ENCODE assay signal across 11 cellular contexts in genomic region chr14:66610154-66610563, GRCh38.
A peak's percentile ranks its signal among the peaks of the same experiment; 100 is the strongest.
DNase-seq lines count a peak whose midpoint lies in the region; ATAC-seq and TF ChIP-seq lines count a peak whose summit lies in the region.
"Had no signal": no experiment of that assay in that cellular context is flagged by ENCODE, and none has a peak within 500 bp of the region (broad histone marks: within the 10 kb centered on the region; RNA-seq: fewer than 3 reads in every experiment).

No MANE protein-coding gene starts in this region.

- no peak overlapping the region for H3K4me3 Mint-ChIP-seq in mesothelial cell of epicardium
- no peak overlapping the region for H3K4me3 Mint-ChIP-seq in stimulated activated naive CD8-positive, alpha-beta T cell treated with anti-CD3 and anti-CD28 coated beads, Interleukin-15, amount 100 ng/mL, for 72 hours
- H3K4me3 Mint-ChIP-seq: activated B cell treated with CpG ODN at 0.5 μM for 24 hours had no signal

- peak; percentile 25 for TF ChIP-seq CTCF in mesothelial cell of epicardium (IDR thresholded peaks at IDR 0.05; ENCODE audit: unreplicated experiment)

- peaks cover 16% of the 10 kb centered on the region for H3K36me3 Mint-ChIP-seq in mesothelial cell of epicardium

- DNase-seq in NCI-H2171 treated with DMSO at 0.1 percent for 48 hours (lab: John Stamatoyannopoulos, UW), result peak; percentile 21
- no peak for DNase-seq in NCI-H2171 (lab: John Stamatoyannopoulos, UW)
- DNase-seq in LHCN-M2 (ENCODE audit: low read depth), result peak; percentile 8
- DNase-seq in astrocyte of the hippocampus (ENCODE audit: low read depth, low spot score), result peak; percentile 8
- DNase-seq in mesothelial cell of epicardium (ENCODE audit: low spot score in 2 of 2, unreplicated experiment in 2 of 2), result no peak
- DNase-seq in stimulated activated naive CD8-positive, alpha-beta T cell treated with anti-CD3 and anti-CD28 coated beads, Interleukin-15, amount 100 ng/mL, for 72 hours, result no peak
- DNase-seq in NCI-H2081 treated with DMSO at 0.1 percent for 48 hours (lab: John Stamatoyannopoulos, UW), result no peak
- DNase-seq: activated B cell treated with CpG ODN at 0.5 μM for 24 hours, MG63 had no signal

- H3K4me1 Mint-ChIP-seq in mesothelial cell of epicardium, result no peaks in the 10 kb centered on the region
- H3K4me1 Mint-ChIP-seq in stimulated activated naive CD8-positive, alpha-beta T cell treated with anti-CD3 and anti-CD28 coated beads, Interleukin-15, amount 100 ng/mL, for 72 hours, result no peaks in the 10 kb centered on the region
- H3K4me1 Mint-ChIP-seq: activated B cell treated with CpG ODN at 0.5 μM for 24 hours had no signal

- no peak for ATAC-seq in stimulated activated naive CD8-positive, alpha-beta T cell treated with anti-CD3 and anti-CD28 coated beads, Interleukin-15, amount 100 ng/mL, for 72 hours
- ATAC-seq in GM18517 (IDR thresholded peaks at IDR 0.05; ENCODE audit: unreplicated experiment), result no peak

- H3K27me3 Mint-ChIP-seq in mesothelial cell of epicardium (ENCODE audit: low read depth), result no peaks in the 10 kb centered on the region
- H3K27me3 Mint-ChIP-seq in stimulated activated naive CD8-positive, alpha-beta T cell treated with anti-CD3 and anti-CD28 coated beads, Interleukin-15, amount 100 ng/mL, for 72 hours, result no peaks in the 10 kb centered on the region
- H3K27me3 Mint-ChIP-seq: activated B cell treated with CpG ODN at 0.5 μM for 24 hours; naive thymus-derived CD8-positive, alpha-beta T cell had no signal

- H3K27ac Mint-ChIP-seq in mesothelial cell of epicardium, result no peak overlapping the region
- peak overlapping the region in 1 of 2 donors; percentile 43 for H3K27ac Mint-ChIP-seq in stimulated activated naive CD8-positive, alpha-beta T cell treated with anti-CD3 and anti-CD28 coated beads, Interleukin-15, amount 100 ng/mL, for 72 hours
- H3K27ac Mint-ChIP-seq: activated B cell treated with CpG ODN at 0.5 μM for 24 hours had no signal

- peaks cover 49% of the 10 kb centered on the region for H3K9me3 Mint-ChIP-seq in mesothelial cell of epicardium
- H3K9me3 Mint-ChIP-seq in stimulated activated naive CD8-positive, alpha-beta T cell treated with anti-CD3 and anti-CD28 coated beads, Interleukin-15, amount 100 ng/mL, for 72 hours, result peaks cover 29 to 36% of the 10 kb centered on the region in 2 donors

Comparison
In these comparisons a context has a peak if more than half of its experiments do, and no peak if none do; other contexts are left out.
1. DNase-seq: peak in NCI-H2171 treated with DMSO at 0.1 percent for 48 hours (single experiment), LHCN-M2 (single experiment) and astrocyte of the hippocampus (single experiment); none in NCI-H2171 (single experiment), mesothelial cell of epicardium (0 of 2), stimulated activated naive CD8-positive, alpha-beta T cell treated with anti-CD3 and anti-CD28 coated beads, Interleukin-15, amount 100 ng/mL, for 72 hours (0 of 2) and NCI-H2081 treated with DMSO at 0.1 percent for 48 hours (single experiment).